ENCODE assay signal across 12 cellular contexts in genomic region chr11:128719556-128719824, GRCh38. TPM values are rescaled to one million over a fixed set of nuclear protein-coding genes. Genes with fewer than 3 reads are reported as not detected.
DNase-seq lines count a peak whose midpoint lies in the region; ATAC-seq and TF ChIP-seq lines count a peak whose summit lies in the region.
"Had no signal": no experiment of that assay in that cellular context is flagged by ENCODE, and none has a peak within 500 bp of the region (broad histone marks: within the 10 kb centered on the region; RNA-seq: fewer than 3 reads in every experiment).

No MANE protein-coding gene starts in this region.

- no peak overlapping the region for H2AFZ ChIP-seq in hepatocyte

- H3K4me1 Mint-ChIP-seq in activated T-helper 17 cell treated with anti-CD3 and anti-CD28 coated beads, Interleukin-2, amount 50 U/mL, for 72 hours, result peaks cover 85% of the 10 kb centered on the region
- peaks cover 91 to 100% (median 99%) of the 10 kb centered on the region in 3 donors for H3K4me1 Mint-ChIP-seq in naive B cell
- H3K4me1 Mint-ChIP-seq in type B pancreatic cell (ENCODE audit: unreplicated experiment), result peaks cover 74% of the 10 kb centered on the region

- WGBS in hepatocyte (ENCODE audit: low lambda C conversion rate, missing lambda C conversion rate), result 70% methylated on average over 5 of the region's 5 CpGs

- no peak overlapping the region for H3K4me2 ChIP-seq in hepatocyte

- TF ChIP-seq CTCF in left ventricle myocardium inferior (IDR thresholded peaks at IDR 0.05; ENCODE audit: borderline replicate concordance) (no peak), type B pancreatic cell (conservative IDR thresholded peaks at IDR 0.05) (no peak), hepatocyte (IDR thresholded peaks at IDR 0.05; ENCODE audit: poor library complexity) (no peak)

- H3K27me3 ChIP-seq in left ventricle myocardium inferior (ENCODE audit: low read depth) (peaks cover 6% of the 10 kb centered on the region), hepatocyte (no peaks in the 10 kb centered on the region)
- H3K27me3 ChIP-seq: BE2C, brain microvascular endothelial cell had no signal

- no peaks in the 10 kb centered on the region for H3K9me2 ChIP-seq in hepatocyte (replicated peaks; ENCODE audit: insufficient read depth)

- no peak overlapping the region for H3K4me3 ChIP-seq in left ventricle myocardium inferior
- no peak overlapping the region for H3K4me3 ChIP-seq in hepatocyte

- H3K36me3 Mint-ChIP-seq in activated T-helper 17 cell treated with anti-CD3 and anti-CD28 coated beads, Interleukin-2, amount 50 U/mL, for 72 hours (ENCODE audit: low read depth), result peaks cover 10% of the 10 kb centered on the region
- H3K36me3 Mint-ChIP-seq in naive B cell (peaks cover 12 to 14% of the 10 kb centered on the region in 2 donors), type B pancreatic cell (peaks cover 6% of the 10 kb centered on the region)

- H3K9me3 Mint-ChIP-seq in activated T-helper 17 cell treated with anti-CD3 and anti-CD28 coated beads, Interleukin-2, amount 50 U/mL, for 72 hours, result no peaks in the 10 kb centered on the region
- H3K9me3 Mint-ChIP-seq in naive B cell (peaks cover 0 to 2% (median 0%) of the 10 kb centered on the region in 7 donors), type B pancreatic cell (no peaks in the 10 kb centered on the region)

- H3K4me3 Mint-ChIP-seq in activated T-helper 17 cell treated with anti-CD3 and anti-CD28 coated beads, Interleukin-2, amount 50 U/mL, for 72 hours, result peak overlapping the region; percentile 78
- peak overlapping the region; percentile 6 to 95 (median 90) for H3K4me3 Mint-ChIP-seq in naive B cell
- peak overlapping the region; percentile 40 for H3K4me3 Mint-ChIP-seq in type B pancreatic cell

- H4K20me1 ChIP-seq in hepatocyte (ENCODE audit: insufficient read depth, poor library complexity, severe bottlenecking), result no peaks in the 10 kb centered on the region

- H3K4me1 ChIP-seq in left ventricle myocardium inferior (peaks cover 100% of the 10 kb centered on the region), hepatocyte (ENCODE audit: insufficient read depth) (peaks cover 36% of the 10 kb centered on the region)

- H3K9me3 ChIP-seq in left ventricle myocardium inferior (replicated peaks) (no peaks in the 10 kb centered on the region), hepatocyte (ENCODE audit: low read depth) (no peaks in the 10 kb centered on the region)
- H3K9me3 ChIP-seq: BE2C had no signal

- no peaks in the 10 kb centered on the region for H3K79me2 ChIP-seq in hepatocyte

- intact Hi-C loops in left ventricle myocardium inferior (cut with micrococcal nuclease), result no loop called here
- intact Hi-C loops in left ventricle myocardium superior (cut with micrococcal nuclease), result no loop called here

- DNase-seq in left ventricle myocardium inferior, result no peak
- DNase-seq in left ventricle myocardium superior, result no peak
- DNase-seq in naive B cell, result no peak
- no peak for DNase-seq in type B pancreatic cell (ENCODE audit: extremely low spot score, unreplicated experiment)
- no peak for DNase-seq in NCI-H1092 (lab: John Stamatoyannopoulos, UW)
- DNase-seq in hepatocyte (ENCODE audit: low spot score), result no peak
- DNase-seq in HuH-7.5 (ENCODE audit: low spot score), result no peak
- DNase-seq: activated CD4-positive, CD25-positive, alpha-beta regulatory T cell treated with anti-CD3 and anti-CD28 coated beads, Interleukin-2, amount 50 U/mL, for 72 hours; BE2C; brain microvascular endothelial cell; left colon had no signal

- H3K36me3 ChIP-seq in left ventricle myocardium inferior (no peaks in the 10 kb centered on the region), hepatocyte (replicated peaks; ENCODE audit: insufficient read depth, low read depth) (no peaks in the 10 kb centered on the region)
- H3K36me3 ChIP-seq: BE2C, brain microvascular endothelial cell had no signal

- no peaks in the 10 kb centered on the region for H3K27me3 Mint-ChIP-seq in activated T-helper 17 cell treated with anti-CD3 and anti-CD28 coated beads, Interleukin-2, amount 50 U/mL, for 72 hours
- H3K27me3 Mint-ChIP-seq in naive B cell (no peaks in the 10 kb centered on the region), type B pancreatic cell (peaks cover 24% of the 10 kb centered on the region)

- H3K27ac Mint-ChIP-seq in activated T-helper 17 cell treated with anti-CD3 and anti-CD28 coated beads, Interleukin-2, amount 50 U/mL, for 72 hours, result peak overlapping the region; percentile 90
- peak overlapping the region in 4 of 6 donors; percentile 96 to 99 (median 98) for H3K27ac Mint-ChIP-seq in naive B cell
- H3K27ac Mint-ChIP-seq in type B pancreatic cell, result peak overlapping the region; percentile 12

- H3K27ac ChIP-seq in left ventricle myocardium inferior (replicated peaks), result peak overlapping the region; percentile 86
- no peak overlapping the region for H3K27ac ChIP-seq in hepatocyte

- ATAC-seq in left ventricle myocardium superior (no peak), naive B cell (ENCODE audit: low read depth in 2 of 2) (no peak)
- no peak for ATAC-seq in activated T-helper 17 cell treated with anti-CD3 and anti-CD28 coated beads, Interleukin-2, amount 50 U/mL, for 72 hours (replicated peaks)

RNA-seq across cellular contexts. Expression of gene FLI1, which starts 25.6 kb away (rescaled TPM):
- total RNA-seq in left ventricle myocardium inferior (16.4 TPM), left ventricle myocardium superior (18.9 TPM), type B pancreatic cell (ENCODE audit: low replicate concordance) (2.4 and 20.2 TPM in 2 replicates), hepatocyte (3.7 and 8.5 TPM in 2 replicates)
- total RNA-seq in activated T-helper 17 cell treated with anti-CD3 and anti-CD28 coated beads, Interleukin-2, amount 50 U/mL, for 72 hours, result 10 to 100 TPM; 55.6 to 73.4 TPM
- polyA plus RNA-seq in naive B cell (ENCODE audit: low read depth in 6 of 6) (100 to 1,000 TPM in 2 of 6 donors, 10 to 100 TPM in 4; 65.3 to 109 (median 88.3) TPM), hepatocyte (1.4 and 2.4 TPM in 2 replicates)

Comparison
In these comparisons a context has a peak if more than half of its experiments do, and no peak if none do; other contexts are left out.
1. H3K27ac Mint-ChIP-seq: peak in every context shown above with its lines; median percentile 98 in naive B cell; 90 in activated T-helper 17 cell treated with anti-CD3 and anti-CD28 coated beads, Interleukin-2, amount 50 U/mL, for 72 hours; 12 in type B pancreatic cell.